Comparison of ENCODE assay signal across 2 cellular contexts in the genomic region with DNA sequence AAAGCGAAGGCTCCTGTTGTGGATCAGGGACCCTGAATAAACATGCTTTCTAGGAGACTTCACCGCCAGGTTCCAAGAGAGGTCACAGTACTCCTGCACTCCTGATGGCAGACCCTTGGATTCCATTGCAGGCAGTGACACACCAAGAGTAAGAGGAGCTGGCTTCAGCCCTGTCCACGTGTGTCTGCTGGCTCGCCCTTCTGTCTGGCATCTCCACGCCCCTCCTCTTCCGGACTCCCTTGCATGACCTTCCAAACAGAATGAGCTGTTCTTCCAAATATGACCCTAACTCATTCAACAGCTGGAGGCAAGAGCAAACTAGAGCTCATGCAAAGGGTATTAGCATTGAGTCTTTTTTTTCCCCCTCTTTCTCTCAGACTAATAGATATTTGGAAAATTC.
TF ChIP-seq lines count a peak whose summit lies in the region.

No MANE protein-coding gene starts in this region.

TF ChIP-seq in A549, 52 proteins besides CTCF, POLR2A, EP300 and RAD21 (continued from another document):
- TF ChIP-seq HOXB13 (CRISPR knock-in tag; IDR thresholded peaks at IDR 0.05; ENCODE audit: low read depth) (no peak), SREBF2 (IDR thresholded peaks at IDR 0.05) (no peak), NR3C1 (IDR thresholded peaks at IDR 0.05) (no peak), CHD4 (IDR thresholded peaks at IDR 0.05; ENCODE audit: borderline replicate concordance) (no peak), KDM1A (IDR thresholded peaks at IDR 0.05; ENCODE audit: low read depth) (no peak), POLR2AphosphoS2 (conservative IDR thresholded peaks at IDR 0.05; ENCODE audit: low read length) (no peak), MAFK (IDR thresholded peaks at IDR 0.05; ENCODE audit: partially characterized antibody) (no peak), FOSL2 (IDR thresholded peaks at IDR 0.05) (no peak), FOSL2 (CRISPR knock-in tag; IDR thresholded peaks at IDR 0.05) (no peak), EHMT2 (IDR thresholded peaks at IDR 0.05; ENCODE audit: low read depth) (no peak)

TF ChIP-seq in IMR-90, 13 proteins besides CTCF, POLR2A, EP300 and RAD21 (continued from another document):
- TF ChIP-seq, protein P1, sequence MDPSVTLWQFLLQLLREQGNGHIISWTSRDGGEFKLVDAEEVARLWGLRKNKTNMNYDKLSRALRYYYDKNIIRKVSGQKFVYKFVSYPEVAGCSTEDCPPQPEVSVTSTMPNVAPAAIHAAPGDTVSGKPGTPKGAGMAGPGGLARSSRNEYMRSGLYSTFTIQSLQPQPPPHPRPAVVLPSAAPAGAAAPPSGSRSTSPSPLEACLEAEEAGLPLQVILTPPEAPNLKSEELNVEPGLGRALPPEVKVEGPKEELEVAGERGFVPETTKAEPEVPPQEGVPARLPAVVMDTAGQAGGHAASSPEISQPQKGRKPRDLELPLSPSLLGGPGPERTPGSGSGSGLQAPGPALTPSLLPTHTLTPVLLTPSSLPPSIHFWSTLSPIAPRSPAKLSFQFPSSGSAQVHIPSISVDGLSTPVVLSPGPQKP (IDR thresholded peaks at IDR 0.05; ENCODE audit: borderline replicate concordance, low read depth, low read length), result no peak
- TF ChIP-seq, protein P2, sequence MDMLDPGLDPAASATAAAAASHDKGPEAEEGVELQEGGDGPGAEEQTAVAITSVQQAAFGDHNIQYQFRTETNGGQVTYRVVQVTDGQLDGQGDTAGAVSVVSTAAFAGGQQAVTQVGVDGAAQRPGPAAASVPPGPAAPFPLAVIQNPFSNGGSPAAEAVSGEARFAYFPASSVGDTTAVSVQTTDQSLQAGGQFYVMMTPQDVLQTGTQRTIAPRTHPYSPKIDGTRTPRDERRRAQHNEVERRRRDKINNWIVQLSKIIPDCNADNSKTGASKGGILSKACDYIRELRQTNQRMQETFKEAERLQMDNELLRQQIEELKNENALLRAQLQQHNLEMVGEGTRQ (IDR thresholded peaks at IDR 0.05; ENCODE audit: low read depth, low read length), result no peak
- TF ChIP-seq MAFK (IDR thresholded peaks at IDR 0.05; ENCODE audit: low read depth, low read length), result no peak
- no peak for TF ChIP-seq BHLHE40 (IDR thresholded peaks at IDR 0.05; ENCODE audit: low read depth, low read length)
- no peak for TF ChIP-seq RCOR1 (IDR thresholded peaks at IDR 0.05; ENCODE audit: insufficient replicate concordance, low read length)
- no peak for TF ChIP-seq RFX5 (IDR thresholded peaks at IDR 0.05; ENCODE audit: low read depth, low read length)
